ENCODE assay signal across 17 cellular contexts in genomic region chr9:138077898-138078540, GRCh38.
DNase-seq lines count a peak whose midpoint lies in the region; ATAC-seq, FAIRE-seq and TF ChIP-seq lines count a peak whose summit lies in the region.
"Had no signal": no experiment of that assay in that cellular context is flagged by ENCODE, and none has a peak within 500 bp of the region (broad histone marks: within the 10 kb centered on the region; RNA-seq: fewer than 3 reads in every experiment).

No MANE protein-coding gene starts in this region.

- H3K9me3 Mint-ChIP-seq in neural crest cell (no peaks in the 10 kb centered on the region), type B pancreatic cell (no peaks in the 10 kb centered on the region)

- peak; percentile 28 for FAIRE-seq in bronchial epithelial cell (lab: Jason Lieb, UNC)

- H3K36me3 Mint-ChIP-seq in neural crest cell (ENCODE audit: low read depth) (peaks cover 7% of the 10 kb centered on the region), type B pancreatic cell (no peaks in the 10 kb centered on the region)

- no peak for ATAC-seq in GM18498 (IDR thresholded peaks at IDR 0.05; ENCODE audit: unreplicated experiment)
- ATAC-seq: Panc1 had no signal

- no peaks in the 10 kb centered on the region for H3K27me3 ChIP-seq in bronchial epithelial cell (ENCODE audit: control insufficient read depth, insufficient read depth, low read length)

- DNase-seq in activated effector memory CD4-positive, alpha-beta T cell treated with anti-CD3 and anti-CD28 coated beads, Interleukin-2, amount 50 U/mL, for 16 hours = peak; percentile 14
- DNase-seq in activated effector memory CD4-positive, alpha-beta T cell treated with Interleukin-2 at 50 U/mL for 16 hours = no peak
- no peak for DNase-seq in bronchial epithelial cell (ENCODE audit: low read depth)
- DNase-seq in neural crest cell (ENCODE audit: low read depth, low spot score) = no peak
- DNase-seq in type B pancreatic cell (ENCODE audit: extremely low spot score, unreplicated experiment) = peak; percentile 45
- DNase-seq in KG1 (lab: John Stamatoyannopoulos, UW) = no peak
- no peak for DNase-seq in SHP77 treated with DMSO at 0.1 percent for 48 hours (lab: John Stamatoyannopoulos, UW)
- DNase-seq: C1 segment of cervical spinal cord, DMS153, EL, NCI-H1417, NCI-H2029, NCI-H2171 treated with DMSO at 0.1 percent for 48 hours, NCI-H510A, SIG-M5 had no signal

- no peaks in the 10 kb centered on the region for H3K36me3 ChIP-seq in bronchial epithelial cell (ENCODE audit: control insufficient read depth, insufficient read depth, low read length)

- H3K4me1 Mint-ChIP-seq in neural crest cell (no peaks in the 10 kb centered on the region), type B pancreatic cell (ENCODE audit: unreplicated experiment) (no peaks in the 10 kb centered on the region)

- TF ChIP-seq CTCF in bronchial epithelial cell (IDR thresholded peaks at IDR 0.05; ENCODE audit: insufficient read depth, low read length, severe bottlenecking) = no peak
- TF ChIP-seq CTCF in neural crest cell (conservative IDR thresholded peaks at IDR 0.05) = no peak
- TF ChIP-seq CTCF in type B pancreatic cell (conservative IDR thresholded peaks at IDR 0.05) = no peak

- H3K27ac Mint-ChIP-seq in neural crest cell (ENCODE audit: unreplicated experiment) = peak overlapping the region; percentile 3
- no peak overlapping the region for H3K27ac Mint-ChIP-seq in type B pancreatic cell

- H3K27me3 Mint-ChIP-seq in neural crest cell (ENCODE audit: low read depth) (peaks cover 7% of the 10 kb centered on the region), type B pancreatic cell (no peaks in the 10 kb centered on the region)

- no peak overlapping the region for H3K4me3 ChIP-seq in bronchial epithelial cell (ENCODE audit: low read depth, low read length)

- H3K4me3 Mint-ChIP-seq in neural crest cell (no peak overlapping the region), type B pancreatic cell (no peak overlapping the region)

Comparison
In these comparisons a context has a peak if more than half of its experiments do, and no peak if none do; other contexts are left out.
1. DNase-seq: peak in activated effector memory CD4-positive, alpha-beta T cell treated with anti-CD3 and anti-CD28 coated beads, Interleukin-2, amount 50 U/mL, for 16 hours (single experiment) and type B pancreatic cell (single experiment); none in activated effector memory CD4-positive, alpha-beta T cell treated with Interleukin-2 at 50 U/mL for 16 hours (single experiment), bronchial epithelial cell (single experiment), neural crest cell (single experiment), KG1 (single experiment) and SHP77 treated with DMSO at 0.1 percent for 48 hours (single experiment).